ENCODE assay signal across 1 cellular context in the genomic region with DNA sequence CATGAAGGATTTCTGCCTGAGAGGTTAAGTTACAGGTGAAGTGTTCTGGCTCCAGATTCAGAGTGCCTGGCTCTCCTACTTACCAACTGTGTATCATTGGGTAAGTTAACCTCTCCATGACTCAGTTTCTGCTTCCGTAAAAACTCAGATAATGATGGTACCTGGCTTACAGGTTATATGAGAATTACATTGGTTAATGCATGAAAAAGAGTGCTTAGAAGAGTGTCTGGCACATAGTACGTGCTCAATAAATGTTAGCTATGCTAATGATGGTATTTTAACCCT.
TF ChIP-seq lines count a peak whose summit lies in the region.

No MANE protein-coding gene starts in this region.

TF ChIP-seq in SK-N-SH treated with all-trans-retinoic acid at 6 μM for 48 hours, 23 proteins besides CTCF, POLR2A, EP300 and RAD21 (continued from another document):
- no peak for TF ChIP-seq ZC3H10 (CRISPR knock-in tag; IDR thresholded peaks at IDR 0.05)
- no peak for TF ChIP-seq ESRRG (CRISPR knock-in tag; IDR thresholded peaks at IDR 0.05)
- TF ChIP-seq TOX (CRISPR knock-in tag; IDR thresholded peaks at IDR 0.05; ENCODE audit: borderline replicate concordance) = no peak
